Comparison of ENCODE assay signal across 13 cellular contexts in genomic region chr4:150395872-150396271, GRCh38.
"Had no signal": no experiment of that assay in that cellular context is flagged by ENCODE, and none has a peak within 500 bp of the region (broad histone marks: within the 10 kb centered on the region; RNA-seq: fewer than 3 reads in every experiment).

No MANE protein-coding gene starts in this region.

- DNase-seq: activated effector memory CD4-positive, alpha-beta T cell treated with Interleukin-2 at 50 U/mL for 16 hours; effector CD4-positive, alpha-beta T cell; foreskin melanocyte; head of caudate nucleus; left colon; midbrain; SJCRH30; substantia nigra; trophoblast cell had no signal

- ATAC-seq: left colon had no signal

- H3K36me3 ChIP-seq: neutrophil, SJCRH30 had no signal

- H3K4me1 ChIP-seq: SJCRH30 had no signal

- H3K27ac ChIP-seq: coronary artery, neutrophil, RWPE1, SJCRH30 had no signal

- H3K27me3 ChIP-seq: neutrophil, SJCRH30 had no signal

- H3K9me3 ChIP-seq: neutrophil, SJCRH30 had no signal

- H3K4me3 ChIP-seq: coronary artery, lung, SJCRH30 had no signal
